ENCODE assay signal across 8 cellular contexts in genomic region chr21:29002442-29003144, GRCh38. TPM values are rescaled to one million over a fixed set of nuclear protein-coding genes. Genes with fewer than 3 reads are reported as not detected.
DNase-seq lines count a peak whose midpoint lies in the region; ATAC-seq and TF ChIP-seq lines count a peak whose summit lies in the region.

No MANE protein-coding gene starts in this region.

- H2AFZ ChIP-seq in parathyroid adenoma, result peak overlapping the region; percentile 94

- 0% methylated on average over 41 of the region's 41 CpGs for WGBS in tibial nerve, 2 donors

- H3K4me3 ChIP-seq in GM12875 (ENCODE audit: low read depth, low read length), result peak overlapping the region; percentile 81
- peak overlapping the region; percentile 94 for H3K4me3 ChIP-seq in adipocyte (ENCODE audit: low read length)
- peak overlapping the region; percentile 76 for H3K4me3 ChIP-seq in parathyroid adenoma (ENCODE audit: low read depth, low read length)
- peak overlapping the region; percentile 59 to 79 (median 68) for H3K4me3 ChIP-seq in tibial nerve

- H3K9ac ChIP-seq in adipocyte (ENCODE audit: low read length) (peak overlapping the region; percentile 96), parathyroid adenoma (peak overlapping the region; percentile 67)

- H3K9me3 ChIP-seq in adipocyte (ENCODE audit: control insufficient read depth, low read length) (no peaks in the 10 kb centered on the region), parathyroid adenoma (ENCODE audit: control insufficient read depth, low read length) (no peaks in the 10 kb centered on the region), tibial nerve (no peaks in the 10 kb centered on the region)

- intact Hi-C loops in cardiac septum (cut with DNase I), result loop anchor here (2.0 kb wide), 2 partner anchors 16 to 70 kb away; partner anchors contain the start of genes CCT8 and RWDD2B

- TF ChIP-seq POLR2A in tibial nerve (IDR thresholded peaks at IDR 0.05), result peak; percentile 95

- H3K27ac ChIP-seq in parathyroid adenoma (peak overlapping the region; percentile 93), tibial nerve (peak overlapping the region; percentile 84 to 98 (median 92))

- H3K4me1 ChIP-seq in adipocyte (ENCODE audit: control insufficient read depth, insufficient read depth, low read length) (peaks cover 4% of the 10 kb centered on the region), parathyroid adenoma (no peaks in the 10 kb centered on the region), tibial nerve (peaks cover 0 to 11% (median 0%) of the 10 kb centered on the region in 4 donors)

- H3K4me2 ChIP-seq in parathyroid adenoma (ENCODE audit: low read length), result peak overlapping the region; percentile 91

- TF ChIP-seq EP300 in tibial nerve (IDR thresholded peaks at IDR 0.05), result peak in 1 of 2 donors; percentile 100

- DNase-seq in NCI-H1417 treated with DMSO at 0.1 percent for 48 hours (lab: John Stamatoyannopoulos, UW), result peak; percentile 82
- peak; percentile 85 to 89 for DNase-seq in SW 1271 (lab: John Stamatoyannopoulos, UW)
- peak; percentile 97 for DNase-seq in adipocyte (ENCODE audit: low read depth)
- DNase-seq in cardiac septum (ENCODE audit: low spot score), result peak; percentile 98
- peak; percentile 90 to 92 for DNase-seq in tibial nerve (ENCODE audit: low spot score in 2 of 2)

- H3K79me2 ChIP-seq in parathyroid adenoma, result no peaks in the 10 kb centered on the region

- TF ChIP-seq CTCF in GM12875 (IDR thresholded peaks at IDR 0.05; ENCODE audit: borderline replicate concordance, insufficient read depth, low read depth, low read length) (no peak), parathyroid adenoma (IDR thresholded peaks at IDR 0.05) (no peak), tibial nerve (IDR thresholded peaks at IDR 0.05) (peak in 1 of 5 experiments; percentile 21)

- peak; percentile 100 for ATAC-seq in HG02763 (IDR thresholded peaks at IDR 0.05; ENCODE audit: unreplicated experiment)

- H3K36me3 ChIP-seq in adipocyte (ENCODE audit: control insufficient read depth, insufficient read depth, low read length, severe bottlenecking) (peaks cover 17% of the 10 kb centered on the region), parathyroid adenoma (ENCODE audit: control insufficient read depth, insufficient read depth, low read length) (no peaks in the 10 kb centered on the region), tibial nerve (peaks cover 0 to 30% (median 0%) of the 10 kb centered on the region in 3 donors)

- no peaks in the 10 kb centered on the region for H3K27me3 ChIP-seq in adipocyte (replicated peaks; ENCODE audit: control insufficient read depth, insufficient read depth, low read length)
- no peaks in the 10 kb centered on the region for H3K27me3 ChIP-seq in parathyroid adenoma (ENCODE audit: control insufficient read depth, insufficient read depth, low read length)
- no peaks in the 10 kb centered on the region for H3K27me3 ChIP-seq in tibial nerve

RNA-seq across cellular contexts. Expression of gene LTN1, which starts 9.9 kb away (rescaled TPM):
- 18.6 TPM for total RNA-seq in cardiac septum
- total RNA-seq in tibial nerve, result 10 to 100 TPM; 25.2 to 45.4 (median 29.4) TPM

RNA-seq across cellular contexts. Expression of gene RWDD2B, which starts 16.6 kb away (rescaled TPM):
- total RNA-seq in cardiac septum, result 10.3 TPM
- 10 to 100 TPM in 2 of 4 donors, 1 to 10 TPM in 2; 7.2 to 14.6 (median 9.9) TPM for total RNA-seq in tibial nerve

RNA-seq across cellular contexts. Expression of gene USP16, which starts 21.9 kb away (rescaled TPM):
- total RNA-seq in cardiac septum (37.8 TPM), tibial nerve (10 to 100 TPM; 29.2 to 43.1 (median 33.8) TPM)

Comparison
In these comparisons a context has a peak if more than half of its experiments do, and no peak if none do; other contexts are left out.
1. Peak in every context shown above with its lines: DNase-seq, ATAC-seq, H3K4me3 ChIP-seq and H3K27ac ChIP-seq.